ENCODE assay signal across 20 cellular contexts in genomic region chr5:116953251-116953934, GRCh38.
DNase-seq lines count a peak whose midpoint lies in the region; ATAC-seq, FAIRE-seq and TF ChIP-seq lines count a peak whose summit lies in the region.
"Had no signal": no experiment of that assay in that cellular context is flagged by ENCODE, and none has a peak within 500 bp of the region (broad histone marks: within the 10 kb centered on the region; RNA-seq: fewer than 3 reads in every experiment).

No MANE protein-coding gene starts in this region.

- no peak overlapping the region for H2BK5ac ChIP-seq in H1 (ENCODE audit: low read depth, low read length)

- no peaks in the 10 kb centered on the region for H3K36me3 ChIP-seq in H1 (ENCODE audit: control insufficient read depth in 2 of 4, insufficient read depth in 4 of 4, low read length in 3 of 4)
- H3K36me3 ChIP-seq in smooth muscle cell (ENCODE audit: low read depth), result no peaks in the 10 kb centered on the region
- no peaks in the 10 kb centered on the region for H3K36me3 ChIP-seq in mucosa of descending colon (ENCODE audit: low read depth)
- H3K36me3 ChIP-seq: BLaER1, upper lobe of left lung had no signal

- peak; percentile 94 for FAIRE-seq in H1 (lab: Jason Lieb, UNC)

- no peak overlapping the region for H2BK20ac ChIP-seq in H1 (ENCODE audit: low read length)

- CTCF ChIA-PET in H1 (lab: Charles Lee; ENCODE audit: partially characterized antibody), result interaction anchor here (1.2 kb wide), 1 partner anchor 59 kb away, joined by 3 read pairs; no protein-coding TSS in a partner anchor

- no peak overlapping the region for H3K18ac ChIP-seq in H1 (ENCODE audit: extremely low read depth, low read length)

- no peak overlapping the region for H4K5ac ChIP-seq in H1 (ENCODE audit: insufficient read length, low read depth, low read length)

- no peak overlapping the region for H3K56ac ChIP-seq in H1 (replicated peaks; ENCODE audit: insufficient read length, low read depth, low read length)

- H4K8ac ChIP-seq in H1 (ENCODE audit: extremely low read depth, insufficient read depth, low read length), result no peak overlapping the region

- intact Hi-C loops in mucosa of descending colon (cut with DNase I, micrococcal nuclease) (no loop called here), left colon (cut with DNase I, micrococcal nuclease) (loop anchor here in 1 of 2 donors (10.0 kb wide), 1 partner anchor 379 kb away; the partner anchor contains the start of gene SEMA6A)

- no peaks in the 10 kb centered on the region for H3K9me3 ChIP-seq in H1 (ENCODE audit: insufficient read depth in 2 of 2, low read depth in 1 of 2, low read length in 1 of 2)
- no peaks in the 10 kb centered on the region for H3K9me3 ChIP-seq in smooth muscle cell (replicated peaks; ENCODE audit: low read depth)
- no peaks in the 10 kb centered on the region for H3K9me3 ChIP-seq in mucosa of descending colon
- H3K9me3 ChIP-seq: BLaER1, body of pancreas, upper lobe of left lung had no signal

- H3K14ac ChIP-seq in H1 (ENCODE audit: insufficient read length), result no peak overlapping the region

- POLR2A ChIA-PET in H1 (lab: Charles Lee; ENCODE audit: partially characterized antibody), result interaction anchor here (0.7 to 1.9 kb wide), 2 partner anchors 89 to 378 kb away, joined by 3 to 4 read pairs; no protein-coding TSS in a partner anchor

- H3K79me2 ChIP-seq in H1 (ENCODE audit: control insufficient read depth in 1 of 2, insufficient read depth in 2 of 2, low read length in 2 of 2) (no peaks in the 10 kb centered on the region), smooth muscle cell (ENCODE audit: low read depth) (no peaks in the 10 kb centered on the region)

- no peak overlapping the region for H2BK120ac ChIP-seq in H1 (replicated peaks; ENCODE audit: low read depth, low read length)

- no peaks in the 10 kb centered on the region for H3K79me1 ChIP-seq in H1 (ENCODE audit: low read depth, low read length)

- no peak overlapping the region for H2AK5ac ChIP-seq in H1 (ENCODE audit: low read depth, low read length)

- H3K4ac ChIP-seq in H1 (replicated peaks; ENCODE audit: insufficient read length, low read depth, low read length), result no peak overlapping the region

- no peak for TF ChIP-seq RAD21 in H1 (IDR thresholded peaks at IDR 0.05 in 1 of 2, conservative IDR thresholded peaks at IDR 0.05 in 1 of 2; ENCODE audit: low read depth in 2 of 2, low read length in 2 of 2)

- H2BK15ac ChIP-seq in H1 (ENCODE audit: low read length), result no peak overlapping the region

- WGBS in H1 (ENCODE audit: extremely low coverage in 1 of 2, insufficient coverage in 1 of 2, insufficient read length in 1 of 2, insufficient replicate concordance in 2 of 2, low coverage in 1 of 2, low lambda C conversion rate in 2 of 2, missing lambda C conversion rate in 1 of 2), 2 experiments, result 71% methylated on average over 3 of the region's 3 CpGs; no CpG with 5 or more reads in 1 of the 2 experiments
- WGBS in smooth muscle cell (ENCODE audit: low lambda C conversion rate), result 79% methylated on average over 3 of the region's 3 CpGs

- no peak overlapping the region for H3K23ac ChIP-seq in H1 (ENCODE audit: insufficient read length)

- H3K4me3 ChIP-seq in H1 (ENCODE audit: extremely low read depth in 1 of 4, insufficient read depth in 2 of 4, low read depth in 3 of 4, low read length in 4 of 4) (no peak overlapping the region), smooth muscle cell (no peak overlapping the region), mucosa of descending colon (no peak overlapping the region)
- H3K4me3 ChIP-seq: BLaER1, body of pancreas, upper lobe of left lung had no signal

- TF ChIP-seq CTCF in H1 (IDR thresholded peaks at IDR 0.05; ENCODE audit: control extremely low read depth in 1 of 3, insufficient read depth in 1 of 3, low read depth in 1 of 3, low read length in 3 of 3) (no peak), smooth muscle cell (IDR thresholded peaks at IDR 0.05; ENCODE audit: borderline replicate concordance, insufficient read depth, poor library complexity, severe bottlenecking) (no peak), mucosa of descending colon (IDR thresholded peaks at IDR 0.05) (no peak)

- no peak for ATAC-seq in mucosa of descending colon
- no peak for ATAC-seq in left colon
- ATAC-seq: body of pancreas, esophagus mucosa, T-cell had no signal

- H3K4me2 ChIP-seq in H1 (ENCODE audit: insufficient read depth in 1 of 2, low read depth in 2 of 2, low read length in 2 of 2) (no peak overlapping the region), smooth muscle cell (no peak overlapping the region)
- H3K4me2 ChIP-seq: BLaER1 had no signal

- no peaks in the 10 kb centered on the region for H3K27me3 ChIP-seq in H1 (replicated peaks in 1 of 4; ENCODE audit: control insufficient read depth in 3 of 4, extremely low read depth in 1 of 4, insufficient read depth in 3 of 4, low read length in 3 of 4)
- no peaks in the 10 kb centered on the region for H3K27me3 ChIP-seq in smooth muscle cell (ENCODE audit: low read depth)
- H3K27me3 ChIP-seq: BLaER1, body of pancreas, upper lobe of left lung had no signal

- H3K4me1 ChIP-seq in H1 (replicated peaks in 1 of 4; ENCODE audit: control insufficient read depth in 3 of 4, insufficient read depth in 4 of 4, low read length in 3 of 4) (peaks cover 0 to 3% (median 0%) of the 10 kb centered on the region in 4 experiments; a peak in 1 of 7 replicates), smooth muscle cell (ENCODE audit: low read depth) (peaks cover 4% of the 10 kb centered on the region), mucosa of descending colon (ENCODE audit: low read depth) (no peaks in the 10 kb centered on the region)
- H3K4me1 ChIP-seq: BLaER1, body of pancreas, upper lobe of left lung had no signal

- H2AFZ ChIP-seq in H1 (ENCODE audit: low read length) (no peak overlapping the region), smooth muscle cell (ENCODE audit: low read depth) (peak overlapping the region; percentile 48)

- H4K20me1 ChIP-seq in H1 (replicated peaks in 1 of 2; ENCODE audit: control insufficient read depth in 1 of 2, insufficient read depth in 2 of 2, low read length in 2 of 2) (no peaks in the 10 kb centered on the region), smooth muscle cell (ENCODE audit: low read depth) (no peaks in the 10 kb centered on the region)
- H4K20me1 ChIP-seq: BLaER1 had no signal

- DNase-seq in NCI-H1105 treated with DMSO at 0.1 percent for 48 hours (lab: John Stamatoyannopoulos, UW) (peak; percentile 6), NCI-H1105 (lab: John Stamatoyannopoulos, UW) (no peak), H1 (ENCODE audit: low read depth in 1 of 2, low spot score in 2 of 2) (no peak), medulla oblongata (ENCODE audit: extremely low spot score) (peak; percentile 86), smooth muscle cell (lab: John Stamatoyannopoulos, UW; ENCODE audit: unreplicated experiment) (no peak), mucosa of descending colon (no peak), left colon (no peak), NCI-H2171 treated with DMSO at 0.1 percent for 48 hours (lab: John Stamatoyannopoulos, UW) (no peak)
- DNase-seq: activated CD4-positive, alpha-beta memory T cell treated with anti-CD3 and anti-CD28 coated beads, Interleukin-2, amount 10 ng/mL, durations not matched to agents 7 days and 5 days; activated T-cell treated with anti-CD3 and anti-CD28 coated beads, Interleukin-2, amount 50 U/mL, for 24 hours; body of pancreas; DMS 273 treated with DMSO at 0.1 percent for 48 hours; naive B cell; NCI-H1092 treated with DMSO at 0.1 percent for 48 hours; stimulated activated naive CD4-positive, alpha-beta T cell; T-cell; upper lobe of left lung had no signal

- H3K23me2 ChIP-seq in H1 (ENCODE audit: low read depth, low read length), result no peaks in the 10 kb centered on the region

- no peak overlapping the region for H2BK12ac ChIP-seq in H1 (ENCODE audit: low read depth, low read length)

- no peaks in the 10 kb centered on the region for H3F3A ChIP-seq in smooth muscle cell (ENCODE audit: low read depth)

- H3K9ac ChIP-seq in H1 (replicated peaks in 1 of 4; ENCODE audit: extremely low read depth in 1 of 4, low read depth in 3 of 4, low read length in 3 of 4), result no peak overlapping the region
- H3K9ac ChIP-seq in smooth muscle cell (ENCODE audit: low read depth), result no peak overlapping the region
- H3K9ac ChIP-seq: BLaER1 had no signal

- TF ChIP-seq EP300 in H1 (IDR thresholded peaks at IDR 0.05; ENCODE audit: borderline replicate concordance in 1 of 2, low read depth in 2 of 2, low read length in 2 of 2), result peak in 1 of 2 experiments; percentile 84; a peak in 1 of 3 replicates

- no peak for TF ChIP-seq POLR2A in H1 (IDR thresholded peaks at IDR 0.05; ENCODE audit: control extremely low read depth in 1 of 2, low read depth in 2 of 2, low read length in 2 of 2)

- no peak overlapping the region for H4K91ac ChIP-seq in H1 (replicated peaks; ENCODE audit: insufficient read length, low read length)

- H3K27ac ChIP-seq in H1 (ENCODE audit: low read depth, low read length) (no peak overlapping the region), smooth muscle cell (ENCODE audit: low read depth) (no peak overlapping the region)
- H3K27ac ChIP-seq: BLaER1, body of pancreas, upper lobe of left lung, VCaP had no signal

TF ChIP-seq in H1, 55 proteins besides CTCF, POLR2A, EP300 and RAD21:
- no peak for TF ChIP-seq NANOG (IDR thresholded peaks at IDR 0.05; ENCODE audit: insufficient read depth, low read depth, low read length, poor library complexity, severe bottlenecking)
- TF ChIP-seq SP2 (IDR thresholded peaks at IDR 0.05; ENCODE audit: low read length), result no peak
- TF ChIP-seq EZH2 (IDR thresholded peaks at IDR 0.05; ENCODE audit: low read depth, low read length, severe bottlenecking), result no peak
- no peak for TF ChIP-seq NRF1 (IDR thresholded peaks at IDR 0.05; ENCODE audit: low read depth, low read length)
- TF ChIP-seq SP1 (IDR thresholded peaks at IDR 0.05; ENCODE audit: low read depth, low read length), result 0 out of 2 replicates have a peak, but pooled peaks have one; percentile 21
- no peak for TF ChIP-seq SRF (IDR thresholded peaks at IDR 0.05; ENCODE audit: low read depth, low read length)
- no peak for TF ChIP-seq HDAC6 (IDR thresholded peaks at IDR 0.05; ENCODE audit: low read depth, low read length)
- no peak for TF ChIP-seq SIX5 (IDR thresholded peaks at IDR 0.05; ENCODE audit: low read depth, low read length)
- TF ChIP-seq POU5F1 (IDR thresholded peaks at IDR 0.05; ENCODE audit: low read depth, low read length), result no peak
- TF ChIP-seq BCL11A (IDR thresholded peaks at IDR 0.05; ENCODE audit: low read depth in 2 of 2, low read length in 2 of 2), result no peak
- peak; percentile 30; the same call in 1 of the 2 replicates for TF ChIP-seq MAFK (IDR thresholded peaks at IDR 0.05; ENCODE audit: low read depth, low read length)
- TF ChIP-seq JUND (IDR thresholded peaks at IDR 0.05; ENCODE audit: low read length), result peak; percentile 60; the same call in 1 of the 2 replicates
- no peak for TF ChIP-seq CREB1 (IDR thresholded peaks at IDR 0.05)
- TF ChIP-seq TCF12 (IDR thresholded peaks at IDR 0.05; ENCODE audit: low read depth, low read length), result no peak

Comparison
In these comparisons a context has a peak if more than half of its experiments do, and no peak if none do; other contexts are left out.
1. DNase-seq: peak in NCI-H1105 treated with DMSO at 0.1 percent for 48 hours (single experiment) and medulla oblongata (single experiment); none in NCI-H1105 (single experiment), H1 (0 of 2), smooth muscle cell (single experiment), mucosa of descending colon (0 of 3), left colon (0 of 2) and NCI-H2171 treated with DMSO at 0.1 percent for 48 hours (single experiment).